Comparison of ENCODE assay signal across 8 cellular contexts in genomic region chr12:62631531-62632520, GRCh38.
A peak's percentile ranks its signal among the peaks of the same experiment; 100 is the strongest.
DNase-seq lines count a peak whose midpoint lies in the region; ATAC-seq, FAIRE-seq and TF ChIP-seq lines count a peak whose summit lies in the region.

No MANE protein-coding gene starts in this region.

- no peak for FAIRE-seq in GM18507 (lab: Jason Lieb, UNC)

- H3K27me3 ChIP-seq in mammary epithelial cell (ENCODE audit: insufficient read depth, low read length): no peaks in the 10 kb centered on the region
- peaks cover 2% of the 10 kb centered on the region; the same call in 1 of the 2 replicates for H3K27me3 ChIP-seq in iPS DF 6.9 (ENCODE audit: control insufficient read depth, insufficient read depth, low read length)
- H3K27me3 ChIP-seq in prostate gland (replicated peaks; ENCODE audit: insufficient read depth): no peaks in the 10 kb centered on the region

- DNase-seq in AG04449 (ENCODE audit: low read depth, low spot score) (peak; percentile 24), GM18507 (ENCODE audit: extremely low spot score, insufficient read length, low read depth) (peak; percentile 32), RWPE1 (ENCODE audit: low spot score) (peak; percentile 46), mammary epithelial cell (peak; percentile 44), iPS DF 6.9 (ENCODE audit: low read depth, low spot score) (no peak), prostate gland (ENCODE audit: low spot score) (peak; percentile 68), NCI-H2029 treated with DMSO at 0.1 percent for 48 hours (lab: John Stamatoyannopoulos, UW) (no peak)

- intact Hi-C loops in mammary epithelial cell (cut with micrococcal nuclease) (loop anchor here (2.0 kb wide), 1 partner anchor 157 kb away; no protein-coding TSS in a partner anchor), prostate gland (cut with DNase I) (loop anchor here (2.0 kb wide), 1 partner anchor 25 kb away; no protein-coding TSS in a partner anchor)

- H4K20me1 ChIP-seq in mammary epithelial cell (ENCODE audit: insufficient read depth, low read length): no peaks in the 10 kb centered on the region

- WGBS in mammary epithelial cell (ENCODE audit: low coverage, missing lambda C conversion rate): 24% methylated on average over 4 of the region's 63 CpGs
- no CpG with 5 or more reads among the region's 63 CpGs for WGBS in iPS DF 6.9 (ENCODE audit: insufficient coverage, insufficient read length)
- under 1% methylated on average over 63 of the region's 63 CpGs for WGBS in prostate gland

- in situ Hi-C loops in mammary epithelial cell (cut with MboI; ENCODE audit: low sequenced_read_pairs in 2 of 2): no loop called here

- CTCF ChIA-PET in AG04449 (lab: Yijun Ruan, JAX) (interaction anchor here (1.0 to 1.7 kb wide), 7 partner anchors 9 to 166 kb away, joined by 3 to 7 read pairs (median 5); no protein-coding TSS in a partner anchor), RWPE1 (lab: Yijun Ruan, JAX) (interaction anchor here (0.5 kb wide), 1 partner anchor 26 kb away, joined by 3 read pairs; no protein-coding TSS in a partner anchor), mammary epithelial cell (lab: Charles Lee; ENCODE audit: low non-redundant PET) (no interaction called here)

- H3K4me3 ChIP-seq in AG04449 (ENCODE audit: low read depth, low read length): peak overlapping the region; percentile 51
- peak overlapping the region; percentile 14 to 51 (median 45) for H3K4me3 ChIP-seq in mammary epithelial cell (replicated peaks in 1 of 3; ENCODE audit: insufficient read depth in 1 of 3, low read depth in 2 of 3, low read length in 3 of 3)
- peak overlapping the region; percentile 43; the same call in 1 of the 2 replicates for H3K4me3 ChIP-seq in iPS DF 6.9 (ENCODE audit: low read length)
- H3K4me3 ChIP-seq in prostate gland: peak overlapping the region; percentile 31 to 32

- H3K4me1 ChIP-seq in mammary epithelial cell (ENCODE audit: insufficient read depth, low read length) (peaks cover 29% of the 10 kb centered on the region), iPS DF 6.9 (ENCODE audit: control insufficient read depth, insufficient read depth, low read length) (peaks cover 8% of the 10 kb centered on the region; the same call in 1 of the 2 replicates), prostate gland (replicated peaks) (no peaks in the 10 kb centered on the region)

- dilution Hi-C loops in mammary epithelial cell (cut with HindIII; ENCODE audit: low sequenced_read_pairs): no loop called here

- no TSS peak for BruUV-seq in mammary epithelial cell (replicated peaks; lab: Mats Ljungman, UMichigan)

- no peak for TF ChIP-seq POLR2A in prostate gland (IDR thresholded peaks at IDR 0.05)

- no peaks in the 10 kb centered on the region for H3K36me3 ChIP-seq in mammary epithelial cell (ENCODE audit: insufficient read depth, low read length)
- no peaks in the 10 kb centered on the region for H3K36me3 ChIP-seq in iPS DF 6.9 (ENCODE audit: control insufficient read depth, insufficient read depth, low read length)
- H3K36me3 ChIP-seq in prostate gland: no peaks in the 10 kb centered on the region

- H3K27ac ChIP-seq in RWPE1 (peak overlapping the region; percentile 50), mammary epithelial cell (ENCODE audit: insufficient read depth, low read depth, low read length) (no peak overlapping the region), iPS DF 6.9 (ENCODE audit: low read length) (no peak overlapping the region), prostate gland (peak overlapping the region; percentile 47 to 72)

- H3K9me3 ChIP-seq in mammary epithelial cell (replicated peaks; ENCODE audit: insufficient read depth, low read length): no peaks in the 10 kb centered on the region
- H3K9me3 ChIP-seq in iPS DF 6.9 (ENCODE audit: control insufficient read depth, insufficient read depth, low read length): no peaks in the 10 kb centered on the region
- no peaks in the 10 kb centered on the region for H3K9me3 ChIP-seq in prostate gland

- peak; percentile 69 for ATAC-seq in HG03066 (IDR thresholded peaks at IDR 0.05; ENCODE audit: low read depth, unreplicated experiment)

- H3K9ac ChIP-seq in mammary epithelial cell (ENCODE audit: insufficient read depth, low read length): peak overlapping the region; percentile 2

- TF ChIP-seq CTCF in AG04449 (IDR thresholded peaks at IDR 0.05; ENCODE audit: insufficient read depth, low read length, missing control alignments): peak; percentile 49
- TF ChIP-seq CTCF in RWPE1 (conservative IDR thresholded peaks at IDR 0.05; ENCODE audit: low read depth): peak; percentile 58
- TF ChIP-seq CTCF in mammary epithelial cell (conservative IDR thresholded peaks at IDR 0.05 in 1 of 2, IDR thresholded peaks at IDR 0.05 in 1 of 2; ENCODE audit: extremely low read depth in 1 of 2, insufficient read depth in 1 of 2, low read depth in 1 of 2, low read length in 2 of 2): peak in 1 of 2 donors; percentile 67
- peak in 2 of 4 experiments; percentile 36 to 55 for TF ChIP-seq CTCF in prostate gland (IDR thresholded peaks at IDR 0.05)

- peak overlapping the region; percentile 90 for H3K4me2 ChIP-seq in mammary epithelial cell (ENCODE audit: insufficient read depth, low read depth, low read length)

- peak overlapping the region; percentile 85 for H2AFZ ChIP-seq in mammary epithelial cell (ENCODE audit: low read depth, low read length)

- no peaks in the 10 kb centered on the region for H3K79me2 ChIP-seq in mammary epithelial cell (ENCODE audit: insufficient read depth, low read length)

- POLR2A ChIA-PET in AG04449 (lab: Yijun Ruan, JAX): interaction anchor here (0.8 to 1.2 kb wide), 2 partner anchors 28 to 99 kb away, joined by 3 read pairs; no protein-coding TSS in a partner anchor
- POLR2A ChIA-PET in RWPE1 (lab: Yijun Ruan, JAX; ENCODE audit: low non-redundant PET): no interaction called here

Comparison
In these comparisons a context has a peak if more than half of its experiments do, and no peak if none do; other contexts are left out.
1. DNase-seq: peak in AG04449 (single experiment), GM18507 (single experiment), RWPE1 (single experiment), mammary epithelial cell (single experiment) and prostate gland (single experiment); none in iPS DF 6.9 (single experiment) and NCI-H2029 treated with DMSO at 0.1 percent for 48 hours (single experiment).
2. H3K27ac ChIP-seq: peak in RWPE1 (single experiment) and prostate gland (2 of 2); none in mammary epithelial cell (single experiment) and iPS DF 6.9 (single experiment).
3. Peak in every context shown above with its lines, with median percentiles within 50 percentile points of each other: H3K4me3 ChIP-seq.